1 cellular context compared by ENCODE assay signal in genomic region chr7:150406565-150407421, GRCh38.
TF ChIP-seq lines count a peak whose summit lies in the region.

No MANE protein-coding gene starts in this region.

TF ChIP-seq in K562, 482 proteins besides CTCF, POLR2A, EP300 and RAD21 (continued from another document and continues in another):
- TF ChIP-seq CBX2 (IDR thresholded peaks at IDR 0.05; ENCODE audit: insufficient read depth, low read length, poor library complexity, severe bottlenecking) (no peak), FOS (IDR thresholded peaks at IDR 0.05; ENCODE audit: extremely low read depth, insufficient read length) (no peak), PTTG1 (tag; IDR thresholded peaks at IDR 0.05; ENCODE audit: low read depth) (no peak), MGA (IDR thresholded peaks at IDR 0.05) (peak; percentile 90), FOXK2 (conservative IDR thresholded peaks at IDR 0.05 in 1 of 2, IDR thresholded peaks at IDR 0.05 in 1 of 2; ENCODE audit: low read depth in 2 of 2) (0 out of 4 replicates have a peak, but pooled peaks have one; percentile 11 to 18), PHTF2 (CRISPR knock-in tag; IDR thresholded peaks at IDR 0.05) (no peak), RBM34 (IDR thresholded peaks at IDR 0.05; ENCODE audit: borderline replicate concordance, insufficient read depth, low read length) (no peak), ARID1B (IDR thresholded peaks at IDR 0.05) (peak; percentile 72), BHLHE40 (IDR thresholded peaks at IDR 0.05; ENCODE audit: low read length) (no peak), ZBTB17 (CRISPR knock-in tag; IDR thresholded peaks at IDR 0.05) (no peak; the same call in 1 of the 2 replicates), ESRRA (IDR thresholded peaks at IDR 0.05; ENCODE audit: borderline replicate concordance, low read depth) (peak; percentile 99), POLR2G (IDR thresholded peaks at IDR 0.05; ENCODE audit: low read depth, low read length) (no peak), ADNP (tag; IDR thresholded peaks at IDR 0.05) (peak; percentile 48; the same call in 1 of the 2 replicates), TAF7 (tag; IDR thresholded peaks at IDR 0.05) (peak; percentile 40; the same call in 1 of the 2 replicates), GABPA (tag; conservative IDR thresholded peaks at IDR 0.05; ENCODE audit: low read depth) (0 out of 2 replicates have a peak, but pooled peaks have one; percentile 32), RREB1 (CRISPR knock-in tag; IDR thresholded peaks at IDR 0.05) (no peak), MTA2 (IDR thresholded peaks at IDR 0.05; ENCODE audit: low read depth) (0 out of 2 replicates have a peak, but pooled peaks have one; percentile 8), DPF2 (IDR thresholded peaks at IDR 0.05) (peak; percentile 45), TAL1 (IDR thresholded peaks at IDR 0.05) (peak; percentile 30; the same call in 1 of the 2 replicates), RBM17 (IDR thresholded peaks at IDR 0.05; ENCODE audit: borderline replicate concordance, low read depth, low read length) (no peak), CHD1 (IDR thresholded peaks at IDR 0.05; ENCODE audit: low read length) (peak; percentile 63), ZNF436 (CRISPR knock-in tag; IDR thresholded peaks at IDR 0.05) (no peak), RBM25 (IDR thresholded peaks at IDR 0.05; ENCODE audit: low read depth, low read length, severe bottlenecking) (peak; percentile 73), YY1 (IDR thresholded peaks at IDR 0.05; ENCODE audit: borderline replicate concordance in 1 of 3, control insufficient read depth in 1 of 3, extremely low read depth in 1 of 3, insufficient read depth in 3 of 3, insufficient read length in 1 of 3, insufficient replicate concordance in 2 of 3, low read depth in 1 of 3, low read length in 2 of 3) (no peak), ZNF584 (CRISPR knock-in tag; IDR thresholded peaks at IDR 0.05; ENCODE audit: low read depth) (no peak), HDAC6 (IDR thresholded peaks at IDR 0.05; ENCODE audit: low read depth, low read length) (no peak), EHMT2 (IDR thresholded peaks at IDR 0.05) (0 out of 2 replicates have a peak, but pooled peaks have one; percentile 19), DACH1 (IDR thresholded peaks at IDR 0.05; ENCODE audit: partially characterized antibody) (no peak), VEZF1 (CRISPR knock-in tag; IDR thresholded peaks at IDR 0.05) (peak; percentile 70), CEBPG (CRISPR knock-in tag; IDR thresholded peaks at IDR 0.05) (no peak), CEBPG (tag; conservative IDR thresholded peaks at IDR 0.05 in 1 of 2, IDR thresholded peaks at IDR 0.05 in 1 of 2) (no peak)
- TF ChIP-seq, protein P1, sequence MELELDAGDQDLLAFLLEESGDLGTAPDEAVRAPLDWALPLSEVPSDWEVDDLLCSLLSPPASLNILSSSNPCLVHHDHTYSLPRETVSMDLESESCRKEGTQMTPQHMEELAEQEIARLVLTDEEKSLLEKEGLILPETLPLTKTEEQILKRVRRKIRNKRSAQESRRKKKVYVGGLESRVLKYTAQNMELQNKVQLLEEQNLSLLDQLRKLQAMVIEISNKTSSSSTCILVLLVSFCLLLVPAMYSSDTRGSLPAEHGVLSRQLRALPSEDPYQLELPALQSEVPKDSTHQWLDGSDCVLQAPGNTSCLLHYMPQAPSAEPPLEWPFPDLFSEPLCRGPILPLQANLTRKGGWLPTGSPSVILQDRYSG (tag; conservative IDR thresholded peaks at IDR 0.05; ENCODE audit: low read depth), result peak; percentile 56; the same call in 1 of the 2 replicates
- TF ChIP-seq, protein P2, sequence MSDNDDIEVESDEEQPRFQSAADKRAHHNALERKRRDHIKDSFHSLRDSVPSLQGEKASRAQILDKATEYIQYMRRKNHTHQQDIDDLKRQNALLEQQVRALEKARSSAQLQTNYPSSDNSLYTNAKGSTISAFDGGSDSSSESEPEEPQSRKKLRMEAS (CRISPR knock-in tag; IDR thresholded peaks at IDR 0.05), result peak; percentile 63
- TF ChIP-seq, protein P3, sequence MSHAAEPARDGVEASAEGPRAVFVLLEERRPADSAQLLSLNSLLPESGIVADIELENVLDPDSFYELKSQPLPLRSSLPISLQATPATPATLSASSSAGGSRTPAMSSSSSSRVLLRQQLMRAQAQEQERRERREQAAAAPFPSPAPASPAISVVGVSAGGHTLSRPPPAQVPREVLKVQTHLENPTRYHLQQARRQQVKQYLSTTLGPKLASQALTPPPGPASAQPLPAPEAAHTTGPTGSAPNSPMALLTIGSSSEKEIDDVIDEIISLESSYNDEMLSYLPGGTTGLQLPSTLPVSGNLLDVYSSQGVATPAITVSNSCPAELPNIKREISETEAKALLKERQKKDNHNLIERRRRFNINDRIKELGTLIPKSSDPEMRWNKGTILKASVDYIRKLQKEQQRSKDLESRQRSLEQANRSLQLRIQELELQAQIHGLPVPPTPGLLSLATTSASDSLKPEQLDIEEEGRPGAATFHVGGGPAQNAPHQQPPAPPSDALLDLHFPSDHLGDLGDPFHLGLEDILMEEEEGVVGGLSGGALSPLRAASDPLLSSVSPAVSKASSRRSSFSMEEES (CRISPR knock-in tag; IDR thresholded peaks at IDR 0.05), result no peak
